ENCODE assay signal across 12 cellular contexts in genomic region chr2:102122115-102122514, GRCh38. TPM values are rescaled to one million over a fixed set of nuclear protein-coding genes. Genes with fewer than 3 reads are reported as not detected.
DNase-seq lines count a peak whose midpoint lies in the region; ATAC-seq and TF ChIP-seq lines count a peak whose summit lies in the region.
"Had no signal": no experiment of that assay in that cellular context is flagged by ENCODE, and none has a peak within 500 bp of the region (broad histone marks: within the 10 kb centered on the region; RNA-seq: fewer than 3 reads in every experiment).

No MANE protein-coding gene starts in this region.

- peaks cover 6% of the 10 kb centered on the region for H3K4me1 Mint-ChIP-seq in stimulated activated effector memory CD8-positive, alpha-beta T cell treated with anti-CD3 and anti-CD28 coated beads, Interleukin-12 subunit alpha, Interleukin-12 subunit beta, amount 100 ng/mL, for 72 hours

- H3K36me3 Mint-ChIP-seq in stimulated activated effector memory CD8-positive, alpha-beta T cell treated with anti-CD3 and anti-CD28 coated beads, Interleukin-12 subunit alpha, Interleukin-12 subunit beta, amount 100 ng/mL, for 72 hours = no peaks in the 10 kb centered on the region

- no peak for TF ChIP-seq CTCF in astrocyte of the cerebellum (IDR thresholded peaks at IDR 0.05; ENCODE audit: low read depth, low read length, missing control alignments)
- no peak for TF ChIP-seq CTCF in right atrium auricular region (IDR thresholded peaks at IDR 0.05)
- TF ChIP-seq CTCF in stomach (IDR thresholded peaks at IDR 0.05) = no peak

- DNase-seq in GM04504 (ENCODE audit: low read depth) = peak; percentile 88
- DNase-seq in astrocyte of the cerebellum (ENCODE audit: low read depth) = peak; percentile 87
- no peak for DNase-seq in right atrium auricular region (ENCODE audit: low spot score)
- DNase-seq in stomach = no peak
- no peak for DNase-seq in stimulated activated CD4-positive, alpha-beta T cell treated with anti-CD3 and anti-CD28 coated beads, Interleukin-15, amount 100 ng/mL, for 24 hours
- DNase-seq in stimulated activated effector memory CD8-positive, alpha-beta T cell treated with anti-CD3 and anti-CD28 coated beads, Interleukin-12 subunit alpha, Interleukin-12 subunit beta, amount 100 ng/mL, for 72 hours (ENCODE audit: low spot score in 2 of 2) = no peak
- DNase-seq in NCI-H345 treated with DMSO at 0.1 percent for 48 hours (lab: John Stamatoyannopoulos, UW; ENCODE audit: unreplicated experiment) = no peak
- no peak for DNase-seq in Kasumi-1 (lab: John Stamatoyannopoulos, UW)
- DNase-seq: H7, NCI-H2029 treated with DMSO at 0.1 percent for 48 hours, testis had no signal

- no peaks in the 10 kb centered on the region for H3K27me3 ChIP-seq in right atrium auricular region
- no peaks in the 10 kb centered on the region for H3K27me3 ChIP-seq in stomach
- H3K27me3 ChIP-seq: testis had no signal

- in situ Hi-C loops in astrocyte of the cerebellum (cut with HindIII; ENCODE audit: low sequenced_read_pairs) = no loop called here

- no peaks in the 10 kb centered on the region for H3K9me3 Mint-ChIP-seq in stimulated activated effector memory CD8-positive, alpha-beta T cell treated with anti-CD3 and anti-CD28 coated beads, Interleukin-12 subunit alpha, Interleukin-12 subunit beta, amount 100 ng/mL, for 72 hours

- H3K4me3 Mint-ChIP-seq in stimulated activated effector memory CD8-positive, alpha-beta T cell treated with anti-CD3 and anti-CD28 coated beads, Interleukin-12 subunit alpha, Interleukin-12 subunit beta, amount 100 ng/mL, for 72 hours = no peak overlapping the region

- H3K4me3 ChIP-seq in astrocyte of the cerebellum (ENCODE audit: low read depth, low read length) = no peak overlapping the region
- H3K4me3 ChIP-seq in right atrium auricular region = no peak overlapping the region
- no peak overlapping the region for H3K4me3 ChIP-seq in stomach
- H3K4me3 ChIP-seq: testis had no signal

- TF ChIP-seq POLR2A in stomach (IDR thresholded peaks at IDR 0.05) = no peak

- no peak for ATAC-seq in stimulated activated effector memory CD8-positive, alpha-beta T cell treated with anti-CD3 and anti-CD28 coated beads, Interleukin-12 subunit alpha, Interleukin-12 subunit beta, amount 100 ng/mL, for 72 hours
- ATAC-seq: activated naive CD4-positive, alpha-beta T cell treated with anti-CD3 and anti-CD28 coated beads, Interleukin-2, amount 50 U/mL, for 72 hours had no signal

- H3K4me1 ChIP-seq in right atrium auricular region = peaks cover 0 to 8% of the 10 kb centered on the region in 2 donors
- H3K4me1 ChIP-seq in stomach = peaks cover 22 to 59% (median 41%) of the 10 kb centered on the region in 4 donors
- H3K4me1 ChIP-seq: testis had no signal

- no peak for TF ChIP-seq EP300 in stomach (IDR thresholded peaks at IDR 0.05)

- intact Hi-C loops in stomach (cut with DNase I; ENCODE audit: low total_unique reads) = no loop called here

- H3K27ac ChIP-seq in right atrium auricular region (peak overlapping the region; percentile 59 to 74), stomach (peak overlapping the region in 4 of 5 donors; percentile 52 to 77 (median 66))
- H3K27ac ChIP-seq: testis had no signal

- H3K9me3 ChIP-seq in right atrium auricular region (no peaks in the 10 kb centered on the region), stomach (no peaks in the 10 kb centered on the region)
- H3K9me3 ChIP-seq: testis had no signal

- H3K36me3 ChIP-seq in right atrium auricular region (no peaks in the 10 kb centered on the region), stomach (peaks cover 0 to 4% (median 0%) of the 10 kb centered on the region in 4 donors)

- WGBS in stomach, 5 donors = 59 to 85% (median 71%) methylated on average over 3 of the region's 3 CpGs

- no peak overlapping the region for H3K27ac Mint-ChIP-seq in stimulated activated effector memory CD8-positive, alpha-beta T cell treated with anti-CD3 and anti-CD28 coated beads, Interleukin-12 subunit alpha, Interleukin-12 subunit beta, amount 100 ng/mL, for 72 hours
- H3K27ac Mint-ChIP-seq: activated naive CD4-positive, alpha-beta T cell treated with anti-CD3 and anti-CD28 coated beads, Interleukin-2, amount 50 U/mL, for 72 hours had no signal

RNA-seq across cellular contexts. Expression of gene IL1R1, which starts 20.4 kb away (rescaled TPM):
- total RNA-seq in right atrium auricular region = 10 to 100 TPM; 28.7 to 86.2 TPM
- total RNA-seq in stomach = 10 to 100 TPM; 17.5 to 67.7 (median 49.1) TPM
- polyA plus RNA-seq in stomach = 100 to 1,000 TPM in 1 of 3 donors, 10 to 100 TPM in 2; 26.5 to 109 (median 75.3) TPM

Comparison
In these comparisons a context has a peak if more than half of its experiments do, and no peak if none do; other contexts are left out.
1. DNase-seq: peak in GM04504 (single experiment) and astrocyte of the cerebellum (single experiment); none in right atrium auricular region (single experiment), stomach (single experiment), stimulated activated CD4-positive, alpha-beta T cell treated with anti-CD3 and anti-CD28 coated beads, Interleukin-15, amount 100 ng/mL, for 24 hours (single experiment), stimulated activated effector memory CD8-positive, alpha-beta T cell treated with anti-CD3 and anti-CD28 coated beads, Interleukin-12 subunit alpha, Interleukin-12 subunit beta, amount 100 ng/mL, for 72 hours (0 of 2), NCI-H345 treated with DMSO at 0.1 percent for 48 hours (single experiment) and Kasumi-1 (0 of 2).